1 cellular context compared by ENCODE assay signal in the genomic region with DNA sequence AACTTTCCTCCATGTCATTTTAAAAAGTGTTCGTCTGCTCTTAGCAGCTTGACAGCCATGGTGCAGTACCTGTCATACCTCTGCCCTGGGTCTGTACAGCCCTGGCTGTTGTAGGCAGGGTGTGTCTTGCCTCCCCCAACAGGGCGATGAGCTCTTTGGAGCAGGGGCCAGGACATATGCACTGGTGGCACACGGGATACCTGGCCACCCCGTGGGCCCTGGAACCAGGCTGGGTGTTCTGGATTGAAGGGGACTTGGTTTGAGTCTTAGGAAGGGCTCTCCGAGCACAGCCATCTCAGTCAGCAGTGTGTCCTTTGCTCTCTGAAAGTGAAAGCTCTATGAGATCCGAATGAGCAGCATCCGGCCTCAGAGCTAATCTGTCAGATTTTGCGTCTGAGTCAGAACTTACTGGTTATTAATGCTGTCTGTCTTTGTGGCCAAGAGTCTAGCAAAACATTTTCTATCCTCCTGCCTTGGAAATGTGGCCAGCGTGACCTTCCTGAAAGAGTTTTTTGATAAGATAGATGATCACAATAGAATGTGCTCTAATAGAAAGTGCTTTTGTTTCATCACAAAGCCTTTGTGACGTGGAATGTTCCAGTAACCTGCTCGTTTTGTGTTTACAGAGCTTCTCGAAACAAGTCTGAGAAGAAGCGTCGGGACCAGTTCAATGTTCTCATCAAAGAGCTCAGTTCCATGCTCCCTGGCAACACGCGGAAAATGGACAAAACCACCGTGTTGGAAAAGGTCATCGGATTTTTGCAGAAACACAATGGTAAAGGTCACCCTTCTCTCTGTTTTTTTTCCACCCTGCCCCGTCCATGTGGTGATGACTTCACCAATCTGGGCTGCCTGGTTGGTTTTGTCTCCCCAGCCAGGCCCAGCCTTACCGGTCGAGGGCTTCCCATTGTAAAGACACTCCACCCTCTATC.
A peak's percentile ranks its signal among the peaks of the same experiment; 100 is the strongest.
TF ChIP-seq lines count a peak whose summit lies in the region.

No MANE protein-coding gene starts in this region.

TF ChIP-seq in K562, 482 proteins besides CTCF, POLR2A, EP300 and RAD21 (continued from another document):
- no peak for TF ChIP-seq ZNF165 (CRISPR knock-in tag; IDR thresholded peaks at IDR 0.05; ENCODE audit: borderline replicate concordance)
- no peak for TF ChIP-seq CBFB (CRISPR knock-in tag; IDR thresholded peaks at IDR 0.05)
- no peak for TF ChIP-seq BCOR (IDR thresholded peaks at IDR 0.05)
- TF ChIP-seq, protein P1, sequence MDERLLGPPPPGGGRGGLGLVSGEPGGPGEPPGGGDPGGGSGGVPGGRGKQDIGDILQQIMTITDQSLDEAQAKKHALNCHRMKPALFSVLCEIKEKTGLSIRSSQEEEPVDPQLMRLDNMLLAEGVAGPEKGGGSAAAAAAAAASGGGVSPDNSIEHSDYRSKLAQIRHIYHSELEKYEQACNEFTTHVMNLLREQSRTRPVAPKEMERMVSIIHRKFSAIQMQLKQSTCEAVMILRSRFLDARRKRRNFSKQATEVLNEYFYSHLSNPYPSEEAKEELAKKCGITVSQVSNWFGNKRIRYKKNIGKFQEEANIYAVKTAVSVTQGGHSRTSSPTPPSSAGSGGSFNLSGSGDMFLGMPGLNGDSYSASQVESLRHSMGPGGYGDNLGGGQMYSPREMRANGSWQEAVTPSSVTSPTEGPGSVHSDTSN (CRISPR knock-in tag; IDR thresholded peaks at IDR 0.05; ENCODE audit: low read depth), result no peak
- TF ChIP-seq, protein P1 (tag; conservative IDR thresholded peaks at IDR 0.05; ENCODE audit: low read depth), result 0 out of 2 replicates have a peak, but pooled peaks have one; percentile 26
- TF ChIP-seq ZKSCAN8 (CRISPR knock-in tag; IDR thresholded peaks at IDR 0.05), result 0 out of 2 replicates have a peak, but pooled peaks have one; percentile 42
- no peak for TF ChIP-seq KLF10 (CRISPR knock-in tag; IDR thresholded peaks at IDR 0.05)
- TF ChIP-seq ZNF584 (CRISPR knock-in tag; IDR thresholded peaks at IDR 0.05; ENCODE audit: low read depth), result 0 out of 2 replicates have a peak, but pooled peaks have one; percentile 34
- TF ChIP-seq, protein P2, sequence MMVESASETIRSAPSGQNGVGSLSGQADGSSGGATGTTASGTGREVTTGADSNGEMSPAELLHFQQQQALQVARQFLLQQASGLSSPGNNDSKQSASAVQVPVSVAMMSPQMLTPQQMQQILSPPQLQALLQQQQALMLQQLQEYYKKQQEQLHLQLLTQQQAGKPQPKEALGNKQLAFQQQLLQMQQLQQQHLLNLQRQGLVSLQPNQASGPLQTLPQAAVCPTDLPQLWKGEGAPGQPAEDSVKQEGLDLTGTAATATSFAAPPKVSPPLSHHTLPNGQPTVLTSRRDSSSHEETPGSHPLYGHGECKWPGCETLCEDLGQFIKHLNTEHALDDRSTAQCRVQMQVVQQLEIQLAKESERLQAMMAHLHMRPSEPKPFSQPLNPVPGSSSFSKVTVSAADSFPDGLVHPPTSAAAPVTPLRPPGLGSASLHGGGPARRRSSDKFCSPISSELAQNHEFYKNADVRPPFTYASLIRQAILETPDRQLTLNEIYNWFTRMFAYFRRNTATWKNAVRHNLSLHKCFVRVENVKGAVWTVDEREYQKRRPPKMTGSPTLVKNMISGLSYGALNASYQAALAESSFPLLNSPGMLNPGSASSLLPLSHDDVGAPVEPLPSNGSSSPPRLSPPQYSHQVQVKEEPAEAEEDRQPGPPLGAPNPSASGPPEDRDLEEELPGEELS (CRISPR knock-in tag; IDR thresholded peaks at IDR 0.05; ENCODE audit: borderline replicate concordance), result no peak
- TF ChIP-seq, protein P3, sequence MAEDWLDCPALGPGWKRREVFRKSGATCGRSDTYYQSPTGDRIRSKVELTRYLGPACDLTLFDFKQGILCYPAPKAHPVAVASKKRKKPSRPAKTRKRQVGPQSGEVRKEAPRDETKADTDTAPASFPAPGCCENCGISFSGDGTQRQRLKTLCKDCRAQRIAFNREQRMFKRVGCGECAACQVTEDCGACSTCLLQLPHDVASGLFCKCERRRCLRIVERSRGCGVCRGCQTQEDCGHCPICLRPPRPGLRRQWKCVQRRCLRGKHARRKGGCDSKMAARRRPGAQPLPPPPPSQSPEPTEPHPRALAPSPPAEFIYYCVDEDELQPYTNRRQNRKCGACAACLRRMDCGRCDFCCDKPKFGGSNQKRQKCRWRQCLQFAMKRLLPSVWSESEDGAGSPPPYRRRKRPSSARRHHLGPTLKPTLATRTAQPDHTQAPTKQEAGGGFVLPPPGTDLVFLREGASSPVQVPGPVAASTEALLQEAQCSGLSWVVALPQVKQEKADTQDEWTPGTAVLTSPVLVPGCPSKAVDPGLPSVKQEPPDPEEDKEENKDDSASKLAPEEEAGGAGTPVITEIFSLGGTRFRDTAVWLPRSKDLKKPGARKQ (CRISPR knock-in tag; IDR thresholded peaks at IDR 0.05), result no peak
- TF ChIP-seq NCOA1 (IDR thresholded peaks at IDR 0.05; ENCODE audit: low read depth), result no peak
- TF ChIP-seq, protein P4, sequence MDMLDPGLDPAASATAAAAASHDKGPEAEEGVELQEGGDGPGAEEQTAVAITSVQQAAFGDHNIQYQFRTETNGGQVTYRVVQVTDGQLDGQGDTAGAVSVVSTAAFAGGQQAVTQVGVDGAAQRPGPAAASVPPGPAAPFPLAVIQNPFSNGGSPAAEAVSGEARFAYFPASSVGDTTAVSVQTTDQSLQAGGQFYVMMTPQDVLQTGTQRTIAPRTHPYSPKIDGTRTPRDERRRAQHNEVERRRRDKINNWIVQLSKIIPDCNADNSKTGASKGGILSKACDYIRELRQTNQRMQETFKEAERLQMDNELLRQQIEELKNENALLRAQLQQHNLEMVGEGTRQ (CRISPR knock-in tag; IDR thresholded peaks at IDR 0.05), result no peak
- TF ChIP-seq PRPF4 (IDR thresholded peaks at IDR 0.05; ENCODE audit: insufficient read depth, low read depth, low read length, poor library complexity, severe bottlenecking), result no peak
- TF ChIP-seq BDP1 (IDR thresholded peaks at IDR 0.05; ENCODE audit: insufficient read depth, insufficient read length), result no peak
- TF ChIP-seq, protein P5, sequence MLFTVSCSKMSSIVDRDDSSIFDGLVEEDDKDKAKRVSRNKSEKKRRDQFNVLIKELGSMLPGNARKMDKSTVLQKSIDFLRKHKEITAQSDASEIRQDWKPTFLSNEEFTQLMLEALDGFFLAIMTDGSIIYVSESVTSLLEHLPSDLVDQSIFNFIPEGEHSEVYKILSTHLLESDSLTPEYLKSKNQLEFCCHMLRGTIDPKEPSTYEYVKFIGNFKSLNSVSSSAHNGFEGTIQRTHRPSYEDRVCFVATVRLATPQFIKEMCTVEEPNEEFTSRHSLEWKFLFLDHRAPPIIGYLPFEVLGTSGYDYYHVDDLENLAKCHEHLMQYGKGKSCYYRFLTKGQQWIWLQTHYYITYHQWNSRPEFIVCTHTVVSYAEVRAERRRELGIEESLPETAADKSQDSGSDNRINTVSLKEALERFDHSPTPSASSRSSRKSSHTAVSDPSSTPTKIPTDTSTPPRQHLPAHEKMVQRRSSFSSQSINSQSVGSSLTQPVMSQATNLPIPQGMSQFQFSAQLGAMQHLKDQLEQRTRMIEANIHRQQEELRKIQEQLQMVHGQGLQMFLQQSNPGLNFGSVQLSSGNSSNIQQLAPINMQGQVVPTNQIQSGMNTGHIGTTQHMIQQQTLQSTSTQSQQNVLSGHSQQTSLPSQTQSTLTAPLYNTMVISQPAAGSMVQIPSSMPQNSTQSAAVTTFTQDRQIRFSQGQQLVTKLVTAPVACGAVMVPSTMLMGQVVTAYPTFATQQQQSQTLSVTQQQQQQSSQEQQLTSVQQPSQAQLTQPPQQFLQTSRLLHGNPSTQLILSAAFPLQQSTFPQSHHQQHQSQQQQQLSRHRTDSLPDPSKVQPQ (CRISPR knock-in tag; IDR thresholded peaks at IDR 0.05; ENCODE audit: borderline replicate concordance), result no peak
- no peak for TF ChIP-seq ZNF668 (CRISPR knock-in tag; IDR thresholded peaks at IDR 0.05)
- TF ChIP-seq SMAD2 (IDR thresholded peaks at IDR 0.05; ENCODE audit: low read depth, low read length), result no peak
- 0 out of 2 replicates have a peak, but pooled peaks have one; percentile 14 for TF ChIP-seq SMAD4 (CRISPR knock-in tag; conservative IDR thresholded peaks at IDR 0.05)
- no peak for TF ChIP-seq NR4A1 (CRISPR knock-in tag; IDR thresholded peaks at IDR 0.05)
- TF ChIP-seq NR4A1 (tag; IDR thresholded peaks at IDR 0.05), result peak; percentile 62; the same call in 1 of the 2 replicates
- TF ChIP-seq ZNF140 (CRISPR knock-in tag; IDR thresholded peaks at IDR 0.05), result no peak
- no peak for TF ChIP-seq KDM4B (IDR thresholded peaks at IDR 0.05; ENCODE audit: borderline replicate concordance in 2 of 2, low read depth in 1 of 2)
- no peak for TF ChIP-seq MCM7 (IDR thresholded peaks at IDR 0.05)
- TF ChIP-seq KAT8 (IDR thresholded peaks at IDR 0.05; ENCODE audit: low read depth), result no peak
- TF ChIP-seq ETV1 (tag; conservative IDR thresholded peaks at IDR 0.05; ENCODE audit: low read depth), result peak; percentile 77
- TF ChIP-seq, protein P6, sequence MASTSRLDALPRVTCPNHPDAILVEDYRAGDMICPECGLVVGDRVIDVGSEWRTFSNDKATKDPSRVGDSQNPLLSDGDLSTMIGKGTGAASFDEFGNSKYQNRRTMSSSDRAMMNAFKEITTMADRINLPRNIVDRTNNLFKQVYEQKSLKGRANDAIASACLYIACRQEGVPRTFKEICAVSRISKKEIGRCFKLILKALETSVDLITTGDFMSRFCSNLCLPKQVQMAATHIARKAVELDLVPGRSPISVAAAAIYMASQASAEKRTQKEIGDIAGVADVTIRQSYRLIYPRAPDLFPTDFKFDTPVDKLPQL (IDR thresholded peaks at IDR 0.05; ENCODE audit: extremely low read depth, insufficient read length), result no peak
- TF ChIP-seq, protein P7, sequence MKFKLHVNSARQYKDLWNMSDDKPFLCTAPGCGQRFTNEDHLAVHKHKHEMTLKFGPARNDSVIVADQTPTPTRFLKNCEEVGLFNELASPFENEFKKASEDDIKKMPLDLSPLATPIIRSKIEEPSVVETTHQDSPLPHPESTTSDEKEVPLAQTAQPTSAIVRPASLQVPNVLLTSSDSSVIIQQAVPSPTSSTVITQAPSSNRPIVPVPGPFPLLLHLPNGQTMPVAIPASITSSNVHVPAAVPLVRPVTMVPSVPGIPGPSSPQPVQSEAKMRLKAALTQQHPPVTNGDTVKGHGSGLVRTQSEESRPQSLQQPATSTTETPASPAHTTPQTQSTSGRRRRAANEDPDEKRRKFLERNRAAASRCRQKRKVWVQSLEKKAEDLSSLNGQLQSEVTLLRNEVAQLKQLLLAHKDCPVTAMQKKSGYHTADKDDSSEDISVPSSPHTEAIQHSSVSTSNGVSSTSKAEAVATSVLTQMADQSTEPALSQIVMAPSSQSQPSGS (CRISPR knock-in tag; IDR thresholded peaks at IDR 0.05), result no peak
- peak; percentile 66 for TF ChIP-seq FOSL1 (tag; conservative IDR thresholded peaks at IDR 0.05)
- TF ChIP-seq NR2C2 (CRISPR knock-in tag; IDR thresholded peaks at IDR 0.05), result no peak
- peak; percentile 33; the same call in 1 of the 2 replicates for TF ChIP-seq NR2C2 (tag; IDR thresholded peaks at IDR 0.05)
- TF ChIP-seq SREBF1 (IDR thresholded peaks at IDR 0.05; ENCODE audit: borderline replicate concordance, low read depth, low read length), result no peak
- TF ChIP-seq SMAD3 (CRISPR knock-in tag; conservative IDR thresholded peaks at IDR 0.05), result no peak
- TF ChIP-seq MAFF (IDR thresholded peaks at IDR 0.05; ENCODE audit: low read length), result no peak
- TF ChIP-seq, protein P8, sequence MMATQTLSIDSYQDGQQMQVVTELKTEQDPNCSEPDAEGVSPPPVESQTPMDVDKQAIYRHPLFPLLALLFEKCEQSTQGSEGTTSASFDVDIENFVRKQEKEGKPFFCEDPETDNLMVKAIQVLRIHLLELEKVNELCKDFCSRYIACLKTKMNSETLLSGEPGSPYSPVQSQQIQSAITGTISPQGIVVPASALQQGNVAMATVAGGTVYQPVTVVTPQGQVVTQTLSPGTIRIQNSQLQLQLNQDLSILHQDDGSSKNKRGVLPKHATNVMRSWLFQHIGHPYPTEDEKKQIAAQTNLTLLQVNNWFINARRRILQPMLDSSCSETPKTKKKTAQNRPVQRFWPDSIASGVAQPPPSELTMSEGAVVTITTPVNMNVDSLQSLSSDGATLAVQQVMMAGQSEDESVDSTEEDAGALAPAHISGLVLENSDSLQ (IDR thresholded peaks at IDR 0.05), result peak; percentile 65
- no peak for TF ChIP-seq STAT5B (CRISPR knock-in tag; IDR thresholded peaks at IDR 0.05)
- TF ChIP-seq, protein P9, sequence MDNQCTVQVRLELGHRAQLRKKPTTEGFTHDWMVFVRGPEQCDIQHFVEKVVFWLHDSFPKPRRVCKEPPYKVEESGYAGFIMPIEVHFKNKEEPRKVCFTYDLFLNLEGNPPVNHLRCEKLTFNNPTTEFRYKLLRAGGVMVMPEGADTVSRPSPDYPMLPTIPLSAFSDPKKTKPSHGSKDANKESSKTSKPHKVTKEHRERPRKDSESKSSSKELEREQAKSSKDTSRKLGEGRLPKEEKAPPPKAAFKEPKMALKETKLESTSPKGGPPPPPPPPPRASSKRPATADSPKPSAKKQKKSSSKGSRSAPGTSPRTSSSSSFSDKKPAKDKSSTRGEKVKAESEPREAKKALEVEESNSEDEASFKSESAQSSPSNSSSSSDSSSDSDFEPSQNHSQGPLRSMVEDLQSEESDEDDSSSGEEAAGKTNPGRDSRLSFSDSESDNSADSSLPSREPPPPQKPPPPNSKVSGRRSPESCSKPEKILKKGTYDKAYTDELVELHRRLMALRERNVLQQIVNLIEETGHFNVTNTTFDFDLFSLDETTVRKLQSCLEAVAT (IDR thresholded peaks at IDR 0.05), result no peak
- TF ChIP-seq JUND (IDR thresholded peaks at IDR 0.05; ENCODE audit: borderline replicate concordance, low read depth, low read length), result peak; percentile 43; the same call in 1 of the 2 replicates
- TF ChIP-seq JUND (tag; IDR thresholded peaks at IDR 0.05; ENCODE audit: borderline replicate concordance, low read depth, low read length), result no peak
